In genomic region chr2:191947235-191947634, GRCh38 we compare ENCODE assay signal across 18 cellular contexts.
"Had no signal": no experiment of that assay in that cellular context is flagged by ENCODE, and none has a peak within 500 bp of the region (broad histone marks: within the 10 kb centered on the region; RNA-seq: fewer than 3 reads in every experiment).

No MANE protein-coding gene starts in this region.

- DNase-seq: activated CD4-positive, alpha-beta memory T cell treated with anti-CD3 and anti-CD28 coated beads, Interleukin-2, amount 10 ng/mL, durations not matched to agents 7 days and 5 days; activated CD4-positive, alpha-beta T cell treated with anti-CD3 and anti-CD28 coated beads for 1 hour; activated naive CD4-positive, alpha-beta T cell treated with anti-CD3 and anti-CD28 coated beads, Interleukin-2, amount 10 ng/mL, durations not matched to agents 7 days and 5 days; activated T-cell treated with anti-CD3 and anti-CD28 coated beads, Interleukin-2, amount 50 U/mL, for 4 hours; aorta; colonic mucosa; head of caudate nucleus; left lung; midbrain; nucleus accumbens; stimulated activated CD4-positive, alpha-beta T cell treated with anti-CD3 and anti-CD28 coated beads, Interleukin-4, amount 100 ng/mL, for 24 hours; upper lobe of left lung had no signal

- H3K4me3 ChIP-seq: colonic mucosa, left lung, smooth muscle cell, thoracic aorta, upper lobe of left lung had no signal

- H3K27me3 ChIP-seq: colonic mucosa, left lung, upper lobe of left lung had no signal

- H3K4me2 ChIP-seq: smooth muscle cell had no signal

- FAIRE-seq: endometrium, frontal cortex had no signal

- H3K27ac ChIP-seq: colonic mucosa, left lung, thoracic aorta, upper lobe of left lung had no signal

- H3K9me3 ChIP-seq: colonic mucosa, left lung, thoracic aorta, upper lobe of left lung had no signal

- H3K4me1 ChIP-seq: colonic mucosa, left lung had no signal

- H3K36me3 ChIP-seq: colonic mucosa, left lung, thoracic aorta, upper lobe of left lung had no signal

- ATAC-seq: activated T-cell treated with anti-CD3 and anti-CD28 coated beads, Interleukin-2, amount 50 U/mL, for 4 hours; left lung; sciatic nerve; stimulated activated memory B cell treated with anti-CD40 and anti-IgM and Interleukin-4, amounts not matched to agents 10 μg/mL and 1 μg/mL and 100 μg/mL, for 72 hours had no signal
